23 cellular contexts compared by ENCODE assay signal in genomic region chr4:137343221-137343620, GRCh38.
DNase-seq lines count a peak whose midpoint lies in the region; ATAC-seq and TF ChIP-seq lines count a peak whose summit lies in the region.
"Had no signal": no experiment of that assay in that cellular context is flagged by ENCODE, and none has a peak within 500 bp of the region (broad histone marks: within the 10 kb centered on the region; RNA-seq: fewer than 3 reads in every experiment).

No MANE protein-coding gene starts in this region.

- no peaks in the 10 kb centered on the region for H3K36me3 Mint-ChIP-seq in activated naive CD4-positive, alpha-beta T cell treated with anti-CD3 and anti-CD28 coated beads, Interleukin-2, amount 10 ng/mL, durations not matched to agents 7 days and 5 days
- H3K36me3 Mint-ChIP-seq: CD14-positive monocyte, IgD-negative memory B cell had no signal

- H3K9ac ChIP-seq in adipocyte (ENCODE audit: low read length): no peak overlapping the region

- H3K4me1 ChIP-seq in adipocyte (ENCODE audit: control insufficient read depth, insufficient read depth, low read length): peaks cover 4% of the 10 kb centered on the region
- H3K4me1 ChIP-seq in foreskin keratinocyte: no peaks in the 10 kb centered on the region
- H3K4me1 ChIP-seq: SJSA1 had no signal

- H3K27me3 ChIP-seq in adipocyte (replicated peaks; ENCODE audit: control insufficient read depth, insufficient read depth, low read length) (no peaks in the 10 kb centered on the region), foreskin keratinocyte (no peaks in the 10 kb centered on the region)
- H3K27me3 ChIP-seq: SJSA1 had no signal

- peak; percentile 2 for DNase-seq in AG10803 (ENCODE audit: low read depth)
- DNase-seq in adipocyte (ENCODE audit: low read depth): peak; percentile 15
- DNase-seq in fibroblast of peridontal ligament (ENCODE audit: extremely low read depth): peak; percentile 45
- peak; percentile 4 for DNase-seq in renal cortical epithelial cell (ENCODE audit: low read depth)
- no peak for DNase-seq in lower leg skin (ENCODE audit: low spot score in 2 of 2)
- no peak for DNase-seq in activated naive CD4-positive, alpha-beta T cell treated with anti-CD3 and anti-CD28 coated beads, Interleukin-2, amount 10 ng/mL, durations not matched to agents 7 days and 5 days
- DNase-seq in foreskin keratinocyte: no peak
- DNase-seq: 8988T, DND-41, GDM1, MV-4-11, NCI-H1105 treated with DMSO at 0.1 percent for 48 hours, NCI-H1694, NCI-H2081 treated with DMSO at 0.1 percent for 48 hours, NCI-H2171 treated with DMSO at 0.1 percent for 48 hours, NCI-H446, NCI-H526, OCI-M1 had no signal

- no peaks in the 10 kb centered on the region for H3K9me3 ChIP-seq in adipocyte (ENCODE audit: control insufficient read depth, low read length)
- H3K9me3 ChIP-seq: SJSA1 had no signal

- H3K36me3 ChIP-seq in adipocyte (ENCODE audit: control insufficient read depth, insufficient read depth, low read length, severe bottlenecking): no peaks in the 10 kb centered on the region
- H3K36me3 ChIP-seq: SJSA1 had no signal

- TF ChIP-seq CTCF in AG10803 (conservative IDR thresholded peaks at IDR 0.05; ENCODE audit: low read length) (no peak), lower leg skin (IDR thresholded peaks at IDR 0.05) (no peak), foreskin keratinocyte (conservative IDR thresholded peaks at IDR 0.05) (no peak)

- no peak overlapping the region for H3K27ac Mint-ChIP-seq in activated naive CD4-positive, alpha-beta T cell treated with anti-CD3 and anti-CD28 coated beads, Interleukin-2, amount 10 ng/mL, durations not matched to agents 7 days and 5 days
- H3K27ac Mint-ChIP-seq: CD14-positive monocyte, IgD-negative memory B cell had no signal

- H3K9me3 Mint-ChIP-seq in activated naive CD4-positive, alpha-beta T cell treated with anti-CD3 and anti-CD28 coated beads, Interleukin-2, amount 10 ng/mL, durations not matched to agents 7 days and 5 days: no peaks in the 10 kb centered on the region

- CTCF ChIA-PET in activated naive CD4-positive, alpha-beta T cell treated with anti-CD3 and anti-CD28 coated beads, Interleukin-2, amount 10 ng/mL, durations not matched to agents 7 days and 5 days (lab: Charles Lee): no interaction called here

- H3K4me1 Mint-ChIP-seq in activated naive CD4-positive, alpha-beta T cell treated with anti-CD3 and anti-CD28 coated beads, Interleukin-2, amount 10 ng/mL, durations not matched to agents 7 days and 5 days: no peaks in the 10 kb centered on the region
- H3K4me1 Mint-ChIP-seq: CD14-positive monocyte, IgD-negative memory B cell had no signal

- H3K27me3 Mint-ChIP-seq in activated naive CD4-positive, alpha-beta T cell treated with anti-CD3 and anti-CD28 coated beads, Interleukin-2, amount 10 ng/mL, durations not matched to agents 7 days and 5 days: no peaks in the 10 kb centered on the region
- H3K27me3 Mint-ChIP-seq: IgD-negative memory B cell had no signal

- TF ChIP-seq POLR2A in lower leg skin (IDR thresholded peaks at IDR 0.05): no peak

- 84 to 93% methylated on average over 8 of the region's 8 CpGs for WGBS in lower leg skin, 2 donors

- H3K4me3 ChIP-seq in AG10803 (ENCODE audit: low read length) (no peak overlapping the region), adipocyte (ENCODE audit: low read length) (no peak overlapping the region), lower leg skin (ENCODE audit: low read depth, poor library complexity, severe bottlenecking) (no peak overlapping the region)
- H3K4me3 ChIP-seq: SJSA1 had no signal

- no peak overlapping the region for H3K27ac ChIP-seq in foreskin keratinocyte
- H3K27ac ChIP-seq: SJSA1 had no signal

- no peak for ATAC-seq in HG03520 (IDR thresholded peaks at IDR 0.05; ENCODE audit: unreplicated experiment)
- no peak for ATAC-seq in foreskin keratinocyte
- ATAC-seq: Right ventricle myocardium inferior had no signal

- H3K4me3 Mint-ChIP-seq in activated naive CD4-positive, alpha-beta T cell treated with anti-CD3 and anti-CD28 coated beads, Interleukin-2, amount 10 ng/mL, durations not matched to agents 7 days and 5 days: no peak overlapping the region
- H3K4me3 Mint-ChIP-seq: CD14-positive monocyte, IgD-negative memory B cell had no signal

- intact Hi-C loops in lower leg skin (cut with DNase I; ENCODE audit: low total_unique reads): no loop called here

Comparison
In these comparisons a context has a peak if more than half of its experiments do, and no peak if none do; other contexts are left out.
1. DNase-seq: peak in AG10803 (single experiment), adipocyte (single experiment), fibroblast of peridontal ligament (single experiment) and renal cortical epithelial cell (single experiment); none in lower leg skin (0 of 2), activated naive CD4-positive, alpha-beta T cell treated with anti-CD3 and anti-CD28 coated beads, Interleukin-2, amount 10 ng/mL, durations not matched to agents 7 days and 5 days (single experiment) and foreskin keratinocyte (0 of 2).